Comparison of ENCODE assay signal across 9 cellular contexts in the genomic region with DNA sequence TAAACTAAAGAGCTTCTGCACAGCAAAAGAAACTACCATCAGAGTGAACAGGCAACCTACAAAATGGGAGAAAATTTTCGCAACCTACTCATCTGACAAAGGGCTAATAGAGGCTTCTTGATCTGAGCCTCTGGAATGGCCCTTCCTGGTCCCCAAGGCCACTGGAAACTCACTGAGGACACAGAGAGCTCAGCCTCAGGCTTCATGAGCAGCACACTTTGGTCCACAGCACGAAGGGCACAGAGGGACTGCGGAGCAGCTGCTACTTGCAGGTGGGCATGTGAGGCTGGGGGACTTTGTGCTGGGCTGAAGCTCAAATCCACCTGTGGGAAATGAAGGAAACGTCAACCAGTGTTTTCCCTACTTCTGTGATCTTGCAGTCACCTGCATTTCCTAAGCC. TPM values are rescaled to one million over a fixed set of nuclear protein-coding genes. Genes with fewer than 3 reads are reported as not detected.
"Had no signal": no experiment of that assay in that cellular context is flagged by ENCODE, and none has a peak within 500 bp of the region (broad histone marks: within the 10 kb centered on the region; RNA-seq: fewer than 3 reads in every experiment).

No MANE protein-coding gene starts in this region.

- FAIRE-seq: G401.6, GM12878, GM12891, GM12892, GM18507, GM19239 had no signal

- ATAC-seq: GM12878 had no signal

- DNase-seq: GDM1, GF-D8 had no signal

- H3K4me3 ChIP-seq: GM12878 had no signal

RNA-seq across cellular contexts. Expression of a gene that starts 27.4 kb away (rescaled TPM):
- total RNA-seq: G401, GM12878 had no signal
- polyA plus RNA-seq: GM12878 had no signal
